ENCODE assay signal across 12 cellular contexts in genomic region chr17:41528959-41529353, GRCh38. TPM values are rescaled to one million over a fixed set of nuclear protein-coding genes. Genes with fewer than 3 reads are reported as not detected.
A peak's percentile ranks its signal among the peaks of the same experiment; 100 is the strongest.
DNase-seq lines count a peak whose midpoint lies in the region; ATAC-seq and TF ChIP-seq lines count a peak whose summit lies in the region.
"Had no signal": no experiment of that assay in that cellular context is flagged by ENCODE, and none has a peak within 500 bp of the region (broad histone marks: within the 10 kb centered on the region; RNA-seq: fewer than 3 reads in every experiment).

No MANE protein-coding gene starts in this region.

- H3K27me3 Mint-ChIP-seq in CD8-positive, alpha-beta T cell (ENCODE audit: low read depth) = peaks cover 56% of the 10 kb centered on the region

- H3K4me3 ChIP-seq in CD8-positive, alpha-beta T cell (ENCODE audit: low read depth, low read length) = no peak overlapping the region
- H3K4me3 ChIP-seq in WERI-Rb-1 (ENCODE audit: low read depth, low read length) (no peak overlapping the region), mucosa of rectum (ENCODE audit: low read length in 2 of 2) (peak overlapping the region; percentile 48 to 93)

- H3K27ac ChIP-seq in CD8-positive, alpha-beta T cell (ENCODE audit: low read depth, low read length) = no peak overlapping the region
- peak overlapping the region; percentile 36 for H3K27ac ChIP-seq in WERI-Rb-1
- peak overlapping the region; percentile 92 to 97 for H3K27ac ChIP-seq in mucosa of rectum (ENCODE audit: low read depth in 2 of 2, low read length in 2 of 2)

- CTCF ChIA-PET in CD8-positive, alpha-beta T cell (lab: Charles Lee) = interaction anchor here (3.6 kb wide), 1 partner anchor 20 kb away, joined by 16 read pairs; no protein-coding TSS in a partner anchor

- POLR2A ChIA-PET in CD8-positive, alpha-beta T cell (lab: Charles Lee) = no interaction called here

- H3K36me3 ChIP-seq in CD8-positive, alpha-beta T cell (ENCODE audit: insufficient read depth, low read length) = no peaks in the 10 kb centered on the region
- H3K36me3 ChIP-seq in WERI-Rb-1 (no peaks in the 10 kb centered on the region), mucosa of rectum (ENCODE audit: control insufficient read depth in 2 of 2, insufficient read depth in 2 of 2, low read length in 2 of 2) (peaks cover 4 to 14% of the 10 kb centered on the region in 2 donors)

- H3K27ac Mint-ChIP-seq in CD8-positive, alpha-beta T cell = no peak overlapping the region
- H3K27ac Mint-ChIP-seq: T-helper 2 cell treated with Interferon-gamma antibody and Interleukin-4, amounts not matched to agents 5 μg/mL and 100 μg/mL, for 36 hours had no signal

- H3K4me3 Mint-ChIP-seq in CD8-positive, alpha-beta T cell = peak overlapping the region; percentile 42
- H3K4me3 Mint-ChIP-seq: T-helper 2 cell treated with Interferon-gamma antibody and Interleukin-4, amounts not matched to agents 5 μg/mL and 100 μg/mL, for 36 hours had no signal

- ATAC-seq in CD8-positive, alpha-beta T cell = no peak
- no peak for ATAC-seq in GM18498 (IDR thresholded peaks at IDR 0.05; ENCODE audit: unreplicated experiment)
- no peak for ATAC-seq in GM21528 (IDR thresholded peaks at IDR 0.05; ENCODE audit: low FRiP score, unreplicated experiment)

- peak overlapping the region; percentile 15 to 99 for H3K9ac ChIP-seq in mucosa of rectum (ENCODE audit: low read depth in 1 of 2, low read length in 2 of 2)

- H3K4me1 ChIP-seq in CD8-positive, alpha-beta T cell (ENCODE audit: insufficient read depth, low read length) = peaks cover 9% of the 10 kb centered on the region
- peaks cover 17 to 41% of the 10 kb centered on the region in 2 donors for H3K4me1 ChIP-seq in mucosa of rectum (ENCODE audit: control insufficient read depth in 2 of 2, insufficient read depth in 2 of 2, low read length in 2 of 2)

- H3K36me3 Mint-ChIP-seq in CD8-positive, alpha-beta T cell = no peaks in the 10 kb centered on the region

- intact Hi-C loops in CD8-positive, alpha-beta T cell (cut with DNase I, micrococcal nuclease) = no loop called here
- intact Hi-C loops in cardiac septum (cut with DNase I) = no loop called here

- H3K9me3 ChIP-seq in CD8-positive, alpha-beta T cell (ENCODE audit: low read length) = no peaks in the 10 kb centered on the region
- H3K9me3 ChIP-seq in WERI-Rb-1 (ENCODE audit: severe bottlenecking) = peaks cover 4% of the 10 kb centered on the region
- no peaks in the 10 kb centered on the region for H3K9me3 ChIP-seq in mucosa of rectum (ENCODE audit: control insufficient read depth in 2 of 2, low read length in 2 of 2)

- no peak for TF ChIP-seq CTCF in CD8-positive, alpha-beta T cell (IDR thresholded peaks at IDR 0.05)
- TF ChIP-seq CTCF in WERI-Rb-1 (IDR thresholded peaks at IDR 0.05; ENCODE audit: low read depth, low read length) = no peak

- DNase-seq in CD8-positive, alpha-beta T cell = no peak
- DNase-seq in ELF-1 (ENCODE audit: low read depth, low spot score) (peak; percentile 68), WERI-Rb-1 (peak; percentile 39), iPS-NIHi7 (ENCODE audit: extremely low spot score) (no peak), cardiac septum (ENCODE audit: low spot score) (no peak)
- DNase-seq: KG1 had no signal

- peaks cover 20% of the 10 kb centered on the region for H3K4me1 Mint-ChIP-seq in CD8-positive, alpha-beta T cell (ENCODE audit: low read depth)

- H3K27me3 ChIP-seq in CD8-positive, alpha-beta T cell (ENCODE audit: insufficient read depth, low read length) = peaks cover 20% of the 10 kb centered on the region
- H3K27me3 ChIP-seq in WERI-Rb-1 (ENCODE audit: insufficient read depth, low read depth, severe bottlenecking) = no peaks in the 10 kb centered on the region
- H3K27me3 ChIP-seq in mucosa of rectum (ENCODE audit: control insufficient read depth in 2 of 2, insufficient read depth in 2 of 2, low read length in 2 of 2) = peaks cover 7 to 11% of the 10 kb centered on the region in 2 donors

- no peaks in the 10 kb centered on the region for H3K9me3 Mint-ChIP-seq in CD8-positive, alpha-beta T cell
- H3K9me3 Mint-ChIP-seq: T-helper 2 cell treated with Interferon-gamma antibody and Interleukin-4, amounts not matched to agents 5 μg/mL and 100 μg/mL, for 36 hours had no signal

RNA-seq across cellular contexts. Expression of gene KRT19, which starts 0.8 kb away (rescaled TPM):
- not detected for total RNA-seq in CD8-positive, alpha-beta T cell
- 1.1 TPM for total RNA-seq in cardiac septum
- total RNA-seq: skeletal muscle tissue had no signal

RNA-seq across cellular contexts. Expression of gene KRT15, which starts 10.3 kb away (rescaled TPM):
- not detected for total RNA-seq in CD8-positive, alpha-beta T cell
- not detected for total RNA-seq in cardiac septum
- total RNA-seq: skeletal muscle tissue had no signal

RNA-seq across cellular contexts. Expression of gene KRT13, which starts 23.5 kb away (rescaled TPM):
- total RNA-seq in CD8-positive, alpha-beta T cell = not detected
- not detected for total RNA-seq in cardiac septum
- total RNA-seq: lung microvascular endothelial cell, skeletal muscle tissue had no signal

RNA-seq across cellular contexts. Expression of gene KRT36, which starts 39.2 kb away (rescaled TPM):
- not detected for total RNA-seq in CD8-positive, alpha-beta T cell
- not detected for total RNA-seq in cardiac septum
- total RNA-seq: lung microvascular endothelial cell, skeletal muscle tissue had no signal

RNA-seq across cellular contexts. Expression of gene KRT9, which starts 42.9 kb away (rescaled TPM):
- total RNA-seq in CD8-positive, alpha-beta T cell = not detected
- total RNA-seq in cardiac septum = not detected
- total RNA-seq: lung microvascular endothelial cell, skeletal muscle tissue had no signal

Comparison
In these comparisons a context has a peak if more than half of its experiments do, and no peak if none do; other contexts are left out.
1. DNase-seq: peak in ELF-1 (single experiment) and WERI-Rb-1 (single experiment); none in CD8-positive, alpha-beta T cell (0 of 7), iPS-NIHi7 (single experiment) and cardiac septum (single experiment).
2. H3K4me3 ChIP-seq: peak in mucosa of rectum (2 of 2); none in CD8-positive, alpha-beta T cell (single experiment) and WERI-Rb-1 (single experiment).